Comparison of ENCODE assay signal across 8 cellular contexts in genomic region chr1:159924025-159924790, GRCh38. TPM values are rescaled to one million over a fixed set of nuclear protein-coding genes. Genes with fewer than 3 reads are reported as not detected.
DNase-seq lines count a peak whose midpoint lies in the region; ATAC-seq and TF ChIP-seq lines count a peak whose summit lies in the region.

No MANE protein-coding gene starts in this region.

- POLR2A ChIA-PET in HCT116 (lab: Charles Lee) = interaction anchor here (1.0 to 1.6 kb wide), 3 partner anchors 8 to 86 kb away, joined by 3 to 8 read pairs (median 3); no protein-coding TSS in a partner anchor

- peak overlapping the region; percentile 83 to 99 (median 97) for H3K4me2 ChIP-seq in BLaER1 treated with 17β-estradiol and CSF1 and Interleukin-3, amounts not matched to agents 10 nM and 100 nM
- H3K4me2 ChIP-seq in HCT116 (ENCODE audit: low read length) (peak overlapping the region; percentile 93), osteoblast (ENCODE audit: insufficient read depth, low read length) (peak overlapping the region; percentile 95)

- CTCF ChIA-PET in HCT116 (lab: Charles Lee) = interaction anchor here (0.9 to 1.5 kb wide), 4 partner anchors 31 to 328 kb away, joined by 3 to 13 read pairs (median 6); no protein-coding TSS in a partner anchor

- H3K9me3 ChIP-seq in BLaER1 treated with 17β-estradiol and CSF1 and Interleukin-3, amounts not matched to agents 10 nM and 100 nM (replicated peaks in 1 of 11) = no peaks in the 10 kb centered on the region
- no peaks in the 10 kb centered on the region for H3K9me3 ChIP-seq in HCT116 (ENCODE audit: control insufficient read depth in 1 of 2, insufficient read depth in 1 of 2, low read depth in 1 of 2, low read length in 2 of 2)
- no peaks in the 10 kb centered on the region for H3K9me3 ChIP-seq in osteoblast (ENCODE audit: low read depth, low read length)
- no peaks in the 10 kb centered on the region for H3K9me3 ChIP-seq in tibial nerve

- H3K27me3 ChIP-seq in BLaER1 treated with 17β-estradiol and CSF1 and Interleukin-3, amounts not matched to agents 10 nM and 100 nM = no peaks in the 10 kb centered on the region
- H3K27me3 ChIP-seq in HCT116 (ENCODE audit: insufficient read depth, low read length) (no peaks in the 10 kb centered on the region), osteoblast (ENCODE audit: insufficient read depth, low read length) (no peaks in the 10 kb centered on the region), tibial nerve (no peaks in the 10 kb centered on the region)

- peak overlapping the region; percentile 83 to 100 (median 94) for H3K4me3 ChIP-seq in BLaER1 treated with 17β-estradiol and CSF1 and Interleukin-3, amounts not matched to agents 10 nM and 100 nM
- H3K4me3 ChIP-seq in HCT116 (replicated peaks in 1 of 2; ENCODE audit: low read depth in 1 of 2, low read length in 2 of 2) (peak overlapping the region; percentile 57 to 62), osteoblast (ENCODE audit: insufficient read depth, low read length) (peak overlapping the region; percentile 99), tibial nerve (peak overlapping the region; percentile 73 to 99 (median 84))

- H4K20me1 ChIP-seq in BLaER1 treated with 17β-estradiol and CSF1 and Interleukin-3, amounts not matched to agents 10 nM and 100 nM = peaks cover 39 to 59% (median 53%) of the 10 kb centered on the region in 11 experiments
- no peaks in the 10 kb centered on the region; the same call in 1 of the 2 replicates for H4K20me1 ChIP-seq in HCT116 (ENCODE audit: insufficient read depth)
- peaks cover 35% of the 10 kb centered on the region for H4K20me1 ChIP-seq in osteoblast (ENCODE audit: insufficient read depth, low read length)

- H2AFZ ChIP-seq in HCT116 (ENCODE audit: low read depth, low read length, poor library complexity, severe bottlenecking) = no peak overlapping the region
- H2AFZ ChIP-seq in osteoblast (ENCODE audit: low read length) = no peak overlapping the region

- TF ChIP-seq CTCF in HCT116 (IDR thresholded peaks at IDR 0.05 in 2 of 3, conservative IDR thresholded peaks at IDR 0.05 in 1 of 3; ENCODE audit: borderline replicate concordance in 1 of 3, insufficient read depth in 1 of 3, low read depth in 2 of 3, low read length in 2 of 3) (peak in 1 of 3 experiments; percentile 4; a peak in 1 of 6 replicates), osteoblast (IDR thresholded peaks at IDR 0.05; ENCODE audit: extremely low read depth, low read depth, low read length) (no peak), tibial nerve (IDR thresholded peaks at IDR 0.05) (peak in 2 of 5 experiments; percentile 4 to 30)

- H3K36me3 ChIP-seq in BLaER1 treated with 17β-estradiol and CSF1 and Interleukin-3, amounts not matched to agents 10 nM and 100 nM = peaks cover 20 to 48% (median 37%) of the 10 kb centered on the region in 11 experiments
- H3K36me3 ChIP-seq in HCT116 (ENCODE audit: control insufficient read depth in 1 of 2, insufficient read depth in 2 of 2, low read length in 2 of 2) (peaks cover 3 to 14% of the 10 kb centered on the region in 2 experiments; a peak in 3 of 4 replicates), osteoblast (ENCODE audit: insufficient read depth, low read length) (peaks cover 10% of the 10 kb centered on the region), tibial nerve (peaks cover 0 to 17% (median 9%) of the 10 kb centered on the region in 3 donors)

- WGBS in tibial nerve, 2 donors = 0 to 1% methylated on average over 14 to 31 of the region's 31 CpGs

- intact Hi-C loops in HCT116 (cut with micrococcal nuclease) = no loop called here

- H3K4me1 ChIP-seq in BLaER1 treated with 17β-estradiol and CSF1 and Interleukin-3, amounts not matched to agents 10 nM and 100 nM = peaks cover 51 to 60% (median 56%) of the 10 kb centered on the region in 10 experiments
- H3K4me1 ChIP-seq in HCT116 (ENCODE audit: control insufficient read depth in 1 of 2, insufficient read depth in 2 of 2, low read length in 2 of 2) = peaks cover 21 to 42% of the 10 kb centered on the region in 2 experiments
- H3K4me1 ChIP-seq in osteoblast (ENCODE audit: insufficient read depth, low read length) = peaks cover 41% of the 10 kb centered on the region
- peaks cover 0 to 43% (median 31%) of the 10 kb centered on the region in 4 donors for H3K4me1 ChIP-seq in tibial nerve

- no peaks in the 10 kb centered on the region for H3K9me2 ChIP-seq in HCT116 (ENCODE audit: insufficient read depth)

- BruUV-seq in HCT116 (replicated peaks; lab: Mats Ljungman, UMichigan) = no TSS peak

- TF ChIP-seq RAD21 in HCT116 (IDR thresholded peaks at IDR 0.05; ENCODE audit: low read depth) = no peak

- RAD21 ChIA-PET in HCT116 (lab: Charles Lee; ENCODE audit: low non-redundant PET in 1 of 2, low total read pairs in 2 of 2, uncharacterized antibody in 2 of 2, unreplicated experiment in 2 of 2) = interaction anchor here in 1 of 2 experiments (0.9 kb wide), 1 partner anchor 31 kb away, joined by 3 read pairs; no protein-coding TSS in a partner anchor

- DNase-seq in HCT116 (ENCODE audit: low read depth, low spot score) (peak; percentile 55), RKO (ENCODE audit: low spot score) (peak; percentile 85), germinal center (ENCODE audit: low spot score) (peak; percentile 59), osteoblast (ENCODE audit: insufficient read length, low spot score, missing footprints) (peak; percentile 100), tibial nerve (ENCODE audit: low spot score in 2 of 2) (peak; percentile 85 to 86), NCI-H510A (lab: John Stamatoyannopoulos, UW) (no peak)
- DNase-seq in activated naive CD4-positive, alpha-beta T cell treated with Interleukin-2 at 50 U/mL for 16 hours = peak; percentile 69

- peak overlapping the region; percentile 90 to 99 (median 97) for H3K27ac ChIP-seq in BLaER1 treated with 17β-estradiol and CSF1 and Interleukin-3, amounts not matched to agents 10 nM and 100 nM
- H3K27ac ChIP-seq in HCT116 (ENCODE audit: low read depth, low read length) (peak overlapping the region; percentile 73), osteoblast (ENCODE audit: low read depth, low read length) (peak overlapping the region; percentile 99), tibial nerve (peak overlapping the region; percentile 86 to 98 (median 97))

- H3K9ac ChIP-seq in BLaER1 treated with 17β-estradiol and CSF1 and Interleukin-3, amounts not matched to agents 10 nM and 100 nM = peak overlapping the region; percentile 89 to 99 (median 97)
- H3K9ac ChIP-seq in HCT116 (ENCODE audit: low read length) = peak overlapping the region; percentile 87

- TF ChIP-seq POLR2A in HCT116 (IDR thresholded peaks at IDR 0.05; ENCODE audit: borderline replicate concordance, extremely low read depth, insufficient read depth, insufficient read length) (no peak), tibial nerve (IDR thresholded peaks at IDR 0.05) (peak; percentile 36 to 79)

- H3K79me2 ChIP-seq in HCT116 (ENCODE audit: insufficient read depth, low read length) (peaks cover 36% of the 10 kb centered on the region), osteoblast (ENCODE audit: insufficient read depth, low read length) (peaks cover 61% of the 10 kb centered on the region)

- TF ChIP-seq EP300 in tibial nerve (IDR thresholded peaks at IDR 0.05) = peak; percentile 26 to 87

- ATAC-seq in HCT116 = peak; percentile 56

TF ChIP-seq in HCT116, 20 proteins besides CTCF, POLR2A, EP300 and RAD21 (continues in another document):
- TF ChIP-seq SIN3A (IDR thresholded peaks at IDR 0.05; ENCODE audit: low read depth) = peak; percentile 36; the same call in 1 of the 2 replicates
- TF ChIP-seq SP1 (IDR thresholded peaks at IDR 0.05; ENCODE audit: low read depth) = peak; percentile 91
- no peak for TF ChIP-seq CBX3 (IDR thresholded peaks at IDR 0.05; ENCODE audit: low read depth)
- no peak for TF ChIP-seq SRF (IDR thresholded peaks at IDR 0.05; ENCODE audit: low read depth)
- peak; percentile 92 for TF ChIP-seq FOSL1 (IDR thresholded peaks at IDR 0.05; ENCODE audit: low read depth)
- no peak; the same call in 1 of the 2 replicates for TF ChIP-seq CEBPB (IDR thresholded peaks at IDR 0.05; ENCODE audit: low read depth)
- TF ChIP-seq ELF1 (IDR thresholded peaks at IDR 0.05; ENCODE audit: borderline replicate concordance, low read depth) = no peak
- no peak for TF ChIP-seq ATF3 (IDR thresholded peaks at IDR 0.05)
- peak; percentile 77 for TF ChIP-seq ZBTB33 (IDR thresholded peaks at IDR 0.05; ENCODE audit: extremely low read depth, insufficient replicate concordance, low read length)
- TF ChIP-seq MAX (IDR thresholded peaks at IDR 0.05) = no peak

RNA-seq across cellular contexts. Expression of gene TAGLN2, which starts 1.1 kb away (rescaled TPM):
- total RNA-seq in HCT116 (2021; ENCODE audit: unreplicated experiment) (127 TPM), osteoblast (156 and 159 TPM in 2 replicates), tibial nerve (100 to 1,000 TPM; 149 to 205 (median 168) TPM)
- 174 and 182 TPM in 2 replicates for polyA plus RNA-seq in HCT116 (2012)

RNA-seq across cellular contexts. Expression of gene IGSF9, which starts 21.2 kb away (rescaled TPM):
- 10.3 TPM for total RNA-seq in HCT116 (2021; ENCODE audit: unreplicated experiment)
- polyA plus RNA-seq in HCT116 (2012) = 3.9 and 4.4 TPM in 2 replicates
- under 0.01 TPM in 2 replicates for total RNA-seq in osteoblast
- total RNA-seq in tibial nerve = under 1 TPM in 2 of 4 donors, not detected in 2; 0.20 to 0.63 TPM

RNA-seq across cellular contexts. Expression of gene CFAP45, which starts 24.2 kb away (rescaled TPM):
- 0.59 TPM for total RNA-seq in HCT116 (2021; ENCODE audit: unreplicated experiment)
- 0.52 and 0.91 TPM in 2 replicates for polyA plus RNA-seq in HCT116 (2012)
- total RNA-seq in osteoblast = 0.29 and 0.36 TPM in 2 replicates
- total RNA-seq in tibial nerve = under 1 TPM in 3 of 4 donors, not detected in 1; 0.39 to 0.66 (median 0.63) TPM

RNA-seq across cellular contexts. Expression of gene SLAMF9, which starts 29.8 kb away (rescaled TPM):
- total RNA-seq in HCT116 (2021; ENCODE audit: unreplicated experiment) (not detected), osteoblast (not detected in 2 replicates), tibial nerve (not detected)
- polyA plus RNA-seq in HCT116 (2012) = not detected in 2 replicates
